14 cellular contexts compared by ENCODE assay signal in genomic region chr9:127634698-127635097, GRCh38. TPM values are rescaled to one million over a fixed set of nuclear protein-coding genes. Genes with fewer than 3 reads are reported as not detected.
DNase-seq lines count a peak whose midpoint lies in the region; ATAC-seq and TF ChIP-seq lines count a peak whose summit lies in the region.
"Had no signal": no experiment of that assay in that cellular context is flagged by ENCODE, and none has a peak within 500 bp of the region (broad histone marks: within the 10 kb centered on the region; RNA-seq: fewer than 3 reads in every experiment).

No MANE protein-coding gene starts in this region.

- no peaks in the 10 kb centered on the region for H3K9me3 ChIP-seq in SK-N-SH

- H3K4me2 ChIP-seq in SK-N-SH, result no peak overlapping the region

- peaks cover 18% of the 10 kb centered on the region; the same call in 1 of the 2 replicates for H3K79me2 ChIP-seq in SK-N-SH (ENCODE audit: insufficient read depth)

- WGBS in SK-N-SH (ENCODE audit: low lambda C conversion rate), result 86% methylated on average over 5 of the region's 5 CpGs

- H3K4me1 Mint-ChIP-seq in WTC11, result peaks cover 30% of the 10 kb centered on the region
- no peaks in the 10 kb centered on the region for H3K4me1 Mint-ChIP-seq in natural killer cell treated with Interleukin-12 subunit alpha and Interleukin-12 subunit beta and Interleukin-15 and Interleukin-18, amount 100 ng/mL, for 72 hours (ENCODE audit: low read depth in 2 of 2)

- no peak overlapping the region for H3K4me3 Mint-ChIP-seq in WTC11
- no peak overlapping the region for H3K4me3 Mint-ChIP-seq in natural killer cell treated with Interleukin-12 subunit alpha and Interleukin-12 subunit beta and Interleukin-15 and Interleukin-18, amount 100 ng/mL, for 72 hours

- intact Hi-C loops in posterior vena cava (cut with DNase I), result loop anchor here in 1 of 2 donors (5.0 kb wide), 1 partner anchor 297 kb away; no protein-coding TSS in a partner anchor

- H3F3A ChIP-seq in SK-N-SH (replicated peaks; ENCODE audit: insufficient read depth), result peaks cover 5% of the 10 kb centered on the region

- no peaks in the 10 kb centered on the region for H3K36me3 ChIP-seq in SK-N-SH (replicated peaks in 1 of 2; ENCODE audit: control insufficient read depth in 1 of 2, insufficient read depth in 2 of 2, low read length in 1 of 2)
- H3K36me3 ChIP-seq: cardiac muscle cell had no signal

- H3K9me3 Mint-ChIP-seq in WTC11, result no peaks in the 10 kb centered on the region
- no peaks in the 10 kb centered on the region for H3K9me3 Mint-ChIP-seq in natural killer cell treated with Interleukin-12 subunit alpha and Interleukin-12 subunit beta and Interleukin-15 and Interleukin-18, amount 100 ng/mL, for 72 hours

- H4K20me1 ChIP-seq in SK-N-SH (ENCODE audit: insufficient read depth), result peaks cover 5% of the 10 kb centered on the region; the same call in 1 of the 2 replicates

- no peaks in the 10 kb centered on the region for H3K9me2 ChIP-seq in SK-N-SH

- no peak for ATAC-seq in SK-N-SH treated with all-trans-retinoic acid at 6 μM for 48 hours
- peak; percentile 38 for ATAC-seq in WTC11
- no peak for ATAC-seq in natural killer cell treated with Interleukin-12 subunit alpha and Interleukin-12 subunit beta and Interleukin-15 and Interleukin-18, amount 100 ng/mL, for 72 hours

- TF ChIP-seq CTCF in SK-N-SH (IDR thresholded peaks at IDR 0.05) (peak; percentile 15; the same call in 1 of the 2 replicates), WTC11 (IDR thresholded peaks at IDR 0.05) (no peak)

- DNase-seq in SK-N-SH (no peak), WTC11 (ENCODE audit: low spot score) (peak; percentile 25), posterior vena cava (ENCODE audit: low spot score) (peak; percentile 34), DMS79 treated with DMSO at 0.1 percent for 48 hours (lab: John Stamatoyannopoulos, UW) (no peak), T-helper 1 cell (no peak)
- no peak for DNase-seq in natural killer cell treated with Interleukin-12 subunit alpha and Interleukin-12 subunit beta and Interleukin-15 and Interleukin-18, amount 100 ng/mL, for 72 hours (ENCODE audit: low spot score)
- DNase-seq: activated naive CD4-positive, alpha-beta T cell treated with anti-CD3 and anti-CD28 coated beads, Interleukin-2, amount 50 U/mL, for 16 hours; midbrain; NCI-H2029 treated with DMSO at 0.1 percent for 48 hours; T-helper 9 cell had no signal

- no peak overlapping the region for H3K27ac Mint-ChIP-seq in WTC11
- no peak overlapping the region for H3K27ac Mint-ChIP-seq in natural killer cell treated with Interleukin-12 subunit alpha and Interleukin-12 subunit beta and Interleukin-15 and Interleukin-18, amount 100 ng/mL, for 72 hours

- CTCF ChIA-PET in SK-N-SH (lab: Yijun Ruan, JAX) (interaction anchor here (1.1 to 1.5 kb wide), 5 partner anchors 18 to 100 kb away, joined by 3 to 6 read pairs (median 5); partner anchors contain the start of gene TOR2A), WTC11 (lab: Charles Lee) (interaction anchor here (0.7 to 2.1 kb wide), 9 partner anchors 11 to 121 kb away, joined by 3 to 15 read pairs (median 3); partner anchors contain the start of genes PTRH1 and TOR2A)

- H3K27me3 Mint-ChIP-seq in WTC11 (ENCODE audit: low read depth), result no peaks in the 10 kb centered on the region
- H3K27me3 Mint-ChIP-seq in natural killer cell treated with Interleukin-12 subunit alpha and Interleukin-12 subunit beta and Interleukin-15 and Interleukin-18, amount 100 ng/mL, for 72 hours, result peaks cover 3 to 7% of the 10 kb centered on the region in 2 donors

- TF ChIP-seq EP300 in SK-N-SH (IDR thresholded peaks at IDR 0.05; ENCODE audit: borderline replicate concordance in 1 of 2, low read depth in 1 of 2, low read length in 1 of 2) (no peak), Ishikawa (IDR thresholded peaks at IDR 0.05; ENCODE audit: borderline replicate concordance) (no peak)

- no peaks in the 10 kb centered on the region for H3K27me3 ChIP-seq in SK-N-SH (ENCODE audit: insufficient read depth)
- H3K27me3 ChIP-seq: cardiac muscle cell had no signal

- no peak overlapping the region for H3K4me3 ChIP-seq in SK-N-SH (ENCODE audit: low read depth in 2 of 2, low read length in 1 of 2)
- H3K4me3 ChIP-seq: cardiac muscle cell had no signal

- no peak overlapping the region for H3K27ac ChIP-seq in SK-N-SH (ENCODE audit: low read depth in 2 of 2, low read length in 1 of 2)
- H3K27ac ChIP-seq: cardiac muscle cell, epithelial cell of prostate had no signal

- H3K9ac ChIP-seq in SK-N-SH, result no peak overlapping the region

- POLR2A ChIA-PET in SK-N-SH (lab: Yijun Ruan, JAX), result interaction anchor here (1.4 kb wide), 1 partner anchor 23 kb away, joined by 5 read pairs; the partner anchor contains the start of gene STXBP1
- POLR2A ChIA-PET in WTC11 (lab: Charles Lee), result interaction anchor here (1.1 kb wide), 1 partner anchor 20 kb away, joined by 4 read pairs; no protein-coding TSS in a partner anchor

- no peaks in the 10 kb centered on the region for H3K36me3 Mint-ChIP-seq in WTC11
- no peaks in the 10 kb centered on the region for H3K36me3 Mint-ChIP-seq in natural killer cell treated with Interleukin-12 subunit alpha and Interleukin-12 subunit beta and Interleukin-15 and Interleukin-18, amount 100 ng/mL, for 72 hours

- TF ChIP-seq RAD21 in SK-N-SH (IDR thresholded peaks at IDR 0.05; ENCODE audit: low read length) (peak; percentile 54), Ishikawa (IDR thresholded peaks at IDR 0.05; ENCODE audit: low read depth) (peak; percentile 51)

- no peak overlapping the region for H2AFZ ChIP-seq in SK-N-SH (ENCODE audit: low read depth)

- peaks cover 4 to 12% of the 10 kb centered on the region in 2 experiments; a peak in 2 of 4 replicates for H3K4me1 ChIP-seq in SK-N-SH (ENCODE audit: control insufficient read depth in 1 of 2, insufficient read depth in 2 of 2, low read depth in 1 of 2, low read length in 1 of 2)

TF ChIP-seq in SK-N-SH treated with all-trans-retinoic acid at 6 μM for 48 hours, 23 proteins besides CTCF, POLR2A, EP300 and RAD21 (continues in another document):
- no peak for TF ChIP-seq PPARA (CRISPR knock-in tag; IDR thresholded peaks at IDR 0.05; ENCODE audit: borderline replicate concordance)
- no peak for TF ChIP-seq CREB5 (CRISPR knock-in tag; IDR thresholded peaks at IDR 0.05; ENCODE audit: low read depth)
- no peak for TF ChIP-seq ZFP30 (CRISPR knock-in tag; IDR thresholded peaks at IDR 0.05)
- TF ChIP-seq ZC3H10 (CRISPR knock-in tag; IDR thresholded peaks at IDR 0.05), result no peak

TF ChIP-seq in Ishikawa, 13 proteins besides CTCF, POLR2A, EP300 and RAD21 (continues in another document):
- TF ChIP-seq, protein P1, sequence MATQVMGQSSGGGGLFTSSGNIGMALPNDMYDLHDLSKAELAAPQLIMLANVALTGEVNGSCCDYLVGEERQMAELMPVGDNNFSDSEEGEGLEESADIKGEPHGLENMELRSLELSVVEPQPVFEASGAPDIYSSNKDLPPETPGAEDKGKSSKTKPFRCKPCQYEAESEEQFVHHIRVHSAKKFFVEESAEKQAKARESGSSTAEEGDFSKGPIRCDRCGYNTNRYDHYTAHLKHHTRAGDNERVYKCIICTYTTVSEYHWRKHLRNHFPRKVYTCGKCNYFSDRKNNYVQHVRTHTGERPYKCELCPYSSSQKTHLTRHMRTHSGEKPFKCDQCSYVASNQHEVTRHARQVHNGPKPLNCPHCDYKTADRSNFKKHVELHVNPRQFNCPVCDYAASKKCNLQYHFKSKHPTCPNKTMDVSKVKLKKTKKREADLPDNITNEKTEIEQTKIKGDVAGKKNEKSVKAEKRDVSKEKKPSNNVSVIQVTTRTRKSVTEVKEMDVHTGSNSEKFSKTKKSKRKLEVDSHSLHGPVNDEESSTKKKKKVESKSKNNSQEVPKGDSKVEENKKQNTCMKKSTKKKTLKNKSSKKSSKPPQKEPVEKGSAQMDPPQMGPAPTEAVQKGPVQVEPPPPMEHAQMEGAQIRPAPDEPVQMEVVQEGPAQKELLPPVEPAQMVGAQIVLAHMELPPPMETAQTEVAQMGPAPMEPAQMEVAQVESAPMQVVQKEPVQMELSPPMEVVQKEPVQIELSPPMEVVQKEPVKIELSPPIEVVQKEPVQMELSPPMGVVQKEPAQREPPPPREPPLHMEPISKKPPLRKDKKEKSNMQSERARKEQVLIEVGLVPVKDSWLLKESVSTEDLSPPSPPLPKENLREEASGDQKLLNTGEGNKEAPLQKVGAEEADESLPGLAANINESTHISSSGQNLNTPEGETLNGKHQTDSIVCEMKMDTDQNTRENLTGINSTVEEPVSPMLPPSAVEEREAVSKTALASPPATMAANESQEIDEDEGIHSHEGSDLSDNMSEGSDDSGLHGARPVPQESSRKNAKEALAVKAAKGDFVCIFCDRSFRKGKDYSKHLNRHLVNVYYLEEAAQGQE (IDR thresholded peaks at IDR 0.05; ENCODE audit: low read depth), result no peak

TF ChIP-seq in WTC11, 78 proteins besides CTCF, POLR2A, EP300 and RAD21:
- TF ChIP-seq TCF7 (CRISPR knock-in tag; IDR thresholded peaks at IDR 0.05; ENCODE audit: low read depth) (no peak), ATF1 (CRISPR knock-in tag; IDR thresholded peaks at IDR 0.05) (no peak)

RNA-seq across cellular contexts. Expression of gene STXBP1, which starts 22.6 kb away (rescaled TPM):
- polyA plus RNA-seq in SK-N-SH (2012; rRNA removed), result 33.0 and 44.3 TPM in 2 replicates
- 39.2 and 49.4 TPM in 2 replicates for polyA plus RNA-seq in SK-N-SH (2012; cell fraction: cytosol; rRNA removed)
- polyA plus RNA-seq in SK-N-SH (2012; cell fraction: nucleus; rRNA removed), result 61.1 and 68.8 TPM in 2 replicates
- total RNA-seq in WTC11 (2021) (37.1 to 45.6 TPM (median 40.3 TPM) in 3 replicates), posterior vena cava (10 to 100 TPM; 69.4 to 80.3 TPM)
- total RNA-seq in natural killer cell treated with Interleukin-12 subunit alpha and Interleukin-12 subunit beta and Interleukin-15 and Interleukin-18, amount 100 ng/mL, for 72 hours, result 1 to 10 TPM; 4.0 to 8.1 TPM

Comparison
In these comparisons a context has a peak if more than half of its experiments do, and no peak if none do; other contexts are left out.
1. DNase-seq: peak in WTC11 (single experiment) and posterior vena cava (single experiment); none in SK-N-SH (single experiment), natural killer cell treated with Interleukin-12 subunit alpha and Interleukin-12 subunit beta and Interleukin-15 and Interleukin-18, amount 100 ng/mL, for 72 hours (single experiment), DMS79 treated with DMSO at 0.1 percent for 48 hours (single experiment) and T-helper 1 cell (0 of 5).
2. Of the 6 proteins assayed by ChIP-seq in both WTC11 and SK-N-SH: peak only in WTC11: none; only in SK-N-SH: CTCF; in both: none; in neither: 5.